ENCODE assay signal across 8 cellular contexts in the genomic region with DNA sequence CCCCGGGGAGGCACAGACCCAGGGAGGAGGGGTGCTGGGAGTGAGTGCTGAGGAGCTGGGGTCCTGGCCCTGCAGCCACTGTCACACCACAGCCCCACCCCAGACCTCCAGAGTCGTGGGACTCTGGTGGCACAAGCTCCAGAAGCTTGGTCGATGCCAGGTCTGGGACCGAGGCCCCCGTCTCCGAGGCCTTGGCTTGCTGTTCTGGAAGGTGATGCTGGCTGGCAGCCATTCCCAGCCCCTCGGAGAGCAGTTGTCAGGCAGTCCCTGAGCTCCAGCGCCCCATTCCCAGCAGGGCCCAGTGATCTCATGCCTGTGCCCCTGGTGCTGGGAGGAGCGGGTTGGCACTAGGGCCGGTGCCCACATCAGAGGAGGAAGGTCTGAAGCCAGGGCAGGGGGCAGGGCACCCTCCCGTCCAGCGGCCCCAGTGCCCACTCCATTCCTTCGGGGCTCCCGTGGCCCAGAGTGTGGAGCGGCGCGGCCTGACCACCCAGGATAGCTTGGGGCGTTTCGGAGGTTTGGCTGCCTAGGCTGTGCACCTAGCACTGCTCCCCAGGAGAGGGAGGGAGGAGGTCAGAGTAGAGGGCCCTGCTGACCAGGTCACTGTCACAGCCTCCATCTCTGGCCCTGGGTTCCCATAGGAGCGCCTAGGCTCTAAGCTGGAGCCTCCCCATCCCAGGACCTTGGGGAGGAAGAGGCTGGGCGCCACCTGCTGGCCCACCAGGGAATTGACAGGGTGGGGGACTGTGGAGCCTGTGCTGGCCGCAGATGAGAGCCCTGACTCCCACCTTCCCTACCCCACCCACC. TPM values are rescaled to one million over a fixed set of nuclear protein-coding genes. Genes with fewer than 3 reads are reported as not detected.
A peak's percentile ranks its signal among the peaks of the same experiment; 100 is the strongest.
DNase-seq lines count a peak whose midpoint lies in the region; ATAC-seq and TF ChIP-seq lines count a peak whose summit lies in the region.

No MANE protein-coding gene starts in this region.

- POLR2A ChIA-PET in HEK293 (lab: Yijun Ruan, JAX): interaction anchor here (0.7 kb wide), 1 partner anchor 514 kb away, joined by 4 read pairs; no protein-coding TSS in a partner anchor

- no peaks in the 10 kb centered on the region for H3K36me3 ChIP-seq in HEK293 (ENCODE audit: control insufficient read depth in 2 of 2, insufficient read depth in 1 of 2, low read length in 2 of 2)

- H3K27ac ChIP-seq in HEK293 (ENCODE audit: extremely low read depth, low read depth, low read length): no peak overlapping the region

- TF ChIP-seq CTCF in HEK293 (tag by site-specific recombination; IDR thresholded peaks at IDR 0.05): peak; percentile 29; the same call in 1 of the 2 replicates

- no peak for ATAC-seq in GM19467 (IDR thresholded peaks at IDR 0.05; ENCODE audit: unreplicated experiment)

- no peak overlapping the region for H3K4me3 ChIP-seq in HEK293 (ENCODE audit: low read depth, low read length)

- intact Hi-C loops in cardiac septum (cut with DNase I): no loop called here

- DNase-seq in A172 (ENCODE audit: low spot score) (peak; percentile 27), activated T-cell treated with anti-CD3 and anti-CD28 coated beads for 48 hours (ENCODE audit: low read depth) (peak; percentile 36), cardiac septum (ENCODE audit: low spot score) (peak; percentile 64), NCI-H526 treated with DMSO at 0.1 percent for 48 hours (lab: John Stamatoyannopoulos, UW) (no peak), NCI-H146 treated with DMSO at 0.1 percent for 48 hours (lab: John Stamatoyannopoulos, UW; ENCODE audit: unreplicated experiment) (no peak)
- DNase-seq in stimulated activated CD4-positive, alpha-beta T cell treated with anti-CD3 and anti-CD28 coated beads, Interleukin-1b, Interleukin-23, amount 100 ng/mL, for 48 hours: peak; percentile 34

- CTCF ChIA-PET in HEK293 (lab: Yijun Ruan, JAX): interaction anchor here (0.6 to 2.9 kb wide), 31 partner anchors 9 to 639 kb away, joined by 3 to 49 read pairs (median 4); a partner anchor contains a TSS

- H3K9me3 ChIP-seq in HEK293 (ENCODE audit: control insufficient read depth, insufficient read depth, low read depth, low read length): no peaks in the 10 kb centered on the region

- no peaks in the 10 kb centered on the region for H3K4me1 ChIP-seq in HEK293 (ENCODE audit: control insufficient read depth, insufficient read depth, low read length)

TF ChIP-seq in HEK293, 187 proteins besides CTCF, POLR2A, EP300 and RAD21:
- TF ChIP-seq ZNF549 (tag by site-specific recombination; IDR thresholded peaks at IDR 0.05) (no peak), ZNF654 (tag by site-specific recombination; IDR thresholded peaks at IDR 0.05; ENCODE audit: low read depth) (peak; percentile 31; the same call in 1 of the 2 replicates)

RNA-seq across cellular contexts. Expression of a gene that starts 16.8 kb away (rescaled TPM):
- total RNA-seq in A172 (2014; rRNA removed; shearing (Covaris generic)): not detected in 2 replicates
- not detected for total RNA-seq in cardiac septum

RNA-seq across cellular contexts. Expression of a gene that starts 32.5 kb away (rescaled TPM):
- 0.12 TPM in 1 of 2 replicates, not detected in the other for total RNA-seq in A172 (2014; rRNA removed; shearing (Covaris generic))
- total RNA-seq in cardiac septum: not detected

RNA-seq across cellular contexts. Expression of a gene that starts 48.5 kb away (rescaled TPM):
- total RNA-seq in A172 (2014; rRNA removed; shearing (Covaris generic)): not detected in 2 replicates
- 0.27 TPM for total RNA-seq in cardiac septum

Comparison
In these comparisons a context has a peak if more than half of its experiments do, and no peak if none do; other contexts are left out.
1. DNase-seq: peak in A172 (single experiment), activated T-cell treated with anti-CD3 and anti-CD28 coated beads for 48 hours (single experiment), cardiac septum (single experiment) and stimulated activated CD4-positive, alpha-beta T cell treated with anti-CD3 and anti-CD28 coated beads, Interleukin-1b, Interleukin-23, amount 100 ng/mL, for 48 hours (single experiment); none in NCI-H526 treated with DMSO at 0.1 percent for 48 hours (single experiment) and NCI-H146 treated with DMSO at 0.1 percent for 48 hours (single experiment).